ENCODE assay signal across 13 cellular contexts in genomic region chr20:18728165-18728866, GRCh38.
DNase-seq lines count a peak whose midpoint lies in the region; ATAC-seq and TF ChIP-seq lines count a peak whose summit lies in the region.
"Had no signal": no experiment of that assay in that cellular context is flagged by ENCODE, and none has a peak within 500 bp of the region (broad histone marks: within the 10 kb centered on the region; RNA-seq: fewer than 3 reads in every experiment).

No MANE protein-coding gene starts in this region.

- no peak overlapping the region for H3K27ac ChIP-seq in transverse colon
- H3K27ac ChIP-seq: gastrocnemius medialis had no signal

- H3K4me3 ChIP-seq in transverse colon = no peak overlapping the region
- H3K4me3 ChIP-seq: gastrocnemius medialis had no signal

- WGBS in transverse colon (ENCODE audit: low coverage in 1 of 2), 2 donors = 50 to 51% methylated on average over 2 to 8 of the region's 8 CpGs

- no peaks in the 10 kb centered on the region for H3K27me3 ChIP-seq in transverse colon
- H3K27me3 ChIP-seq: gastrocnemius medialis had no signal

- TF ChIP-seq POLR2A in transverse colon (IDR thresholded peaks at IDR 0.05) = no peak

- ATAC-seq in GM18498 (IDR thresholded peaks at IDR 0.05; ENCODE audit: unreplicated experiment) (peak; percentile 96), GM19468 (IDR thresholded peaks at IDR 0.05; ENCODE audit: extremely low read depth, unreplicated experiment) (peak; percentile 89), HG03039 (IDR thresholded peaks at IDR 0.05; ENCODE audit: unreplicated experiment) (peak; percentile 91)
- ATAC-seq: gastrocnemius medialis, SK-N-SH treated with all-trans-retinoic acid at 6 μM for 48 hours had no signal

- H3K4me1 ChIP-seq in transverse colon = peaks cover 0 to 5% (median 0%) of the 10 kb centered on the region in 4 donors
- H3K4me1 ChIP-seq: gastrocnemius medialis had no signal

- TF ChIP-seq CTCF in transverse colon (IDR thresholded peaks at IDR 0.05) = no peak

- intact Hi-C loops in transverse colon (cut with DNase I; ENCODE audit: low total_unique reads) = no loop called here

- no peaks in the 10 kb centered on the region for H3K9me3 ChIP-seq in transverse colon
- H3K9me3 ChIP-seq: gastrocnemius medialis had no signal

- peak; percentile 79 for DNase-seq in NCI-H2171 treated with DMSO at 0.1 percent for 48 hours (lab: John Stamatoyannopoulos, UW)
- no peak for DNase-seq in NCI-H2107 treated with DMSO at 0.1 percent for 48 hours (lab: John Stamatoyannopoulos, UW; ENCODE audit: unreplicated experiment)
- DNase-seq in transverse colon = no peak
- DNase-seq in amniotic stem cell (lab: John Stamatoyannopoulos, UW) = no peak
- no peak for DNase-seq in occipital lobe (lab: John Stamatoyannopoulos, UW)
- DNase-seq: CD4-positive, alpha-beta T cell; gastrocnemius medialis; midbrain; NCI-H1092 treated with DMSO at 0.1 percent for 48 hours had no signal

- in situ Hi-C loops in transverse colon (cut with MboI; ENCODE audit: low pct_ligation_motif_present in 1 of 4, low pct_unique_long_range_greater_than_20kb in 1 of 4, low sequenced_read_pairs in 3 of 4) = no loop called here

- TF ChIP-seq EP300 in transverse colon (IDR thresholded peaks at IDR 0.05; ENCODE audit: low read depth) = no peak

- no peaks in the 10 kb centered on the region for H3K36me3 ChIP-seq in transverse colon
- H3K36me3 ChIP-seq: gastrocnemius medialis had no signal
